In the genomic region with DNA sequence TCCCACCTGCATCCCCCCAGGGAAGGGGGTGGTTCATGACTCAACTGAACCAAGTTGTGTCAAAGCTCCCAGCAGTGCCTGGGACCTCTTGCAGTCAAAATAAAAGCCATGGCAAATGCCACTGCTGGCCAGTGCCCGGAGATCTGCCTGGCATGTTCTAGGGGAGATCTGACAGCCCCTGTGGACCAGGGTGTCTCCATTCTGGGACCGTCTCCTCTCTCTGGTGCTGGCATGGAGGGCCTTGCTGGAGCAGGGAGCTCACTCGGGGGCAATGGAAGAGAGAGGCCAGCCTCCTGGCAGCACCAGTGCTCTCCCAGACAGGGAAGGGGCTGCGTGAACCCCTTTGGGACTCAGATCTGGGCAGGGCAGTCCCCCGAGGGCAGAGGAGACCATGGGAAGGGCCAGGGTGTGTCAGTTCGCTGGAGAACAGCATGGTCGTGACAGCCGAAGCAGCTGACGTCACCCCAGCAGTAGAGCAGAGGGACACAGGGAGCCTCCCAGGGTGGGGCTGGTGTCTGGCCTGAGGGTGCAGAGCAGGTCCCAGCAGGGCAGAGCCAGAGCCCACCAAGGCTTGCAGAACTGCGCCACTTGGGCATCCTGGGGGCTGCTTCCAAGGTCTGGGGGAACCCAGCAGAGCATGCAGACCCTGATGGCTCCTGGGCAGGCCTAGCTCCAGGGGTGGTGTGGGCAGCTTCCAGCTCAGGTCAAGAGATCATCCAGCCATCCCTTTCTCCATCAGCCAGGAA, we compare ENCODE assay signal across 14 cellular contexts.
A peak's percentile ranks its signal among the peaks of the same experiment; 100 is the strongest.
DNase-seq lines count a peak whose midpoint lies in the region; ATAC-seq and TF ChIP-seq lines count a peak whose summit lies in the region.
"Had no signal": no experiment of that assay in that cellular context is flagged by ENCODE, and none has a peak within 500 bp of the region (broad histone marks: within the 10 kb centered on the region; RNA-seq: fewer than 3 reads in every experiment).

No MANE protein-coding gene starts in this region.

- no peak overlapping the region for H3K9ac ChIP-seq in colonic mucosa (ENCODE audit: low read depth in 2 of 2, low read length in 2 of 2)

- H3K36me3 ChIP-seq in left ventricle myocardium inferior (no peaks in the 10 kb centered on the region), colonic mucosa (no peaks in the 10 kb centered on the region), aorta (ENCODE audit: control insufficient read depth in 1 of 2, insufficient read depth in 2 of 2, low read length in 1 of 2) (no peaks in the 10 kb centered on the region)

- H3K4me1 ChIP-seq in left ventricle myocardium inferior (no peaks in the 10 kb centered on the region), colonic mucosa (no peaks in the 10 kb centered on the region), aorta (ENCODE audit: control insufficient read depth in 1 of 2, insufficient read depth in 2 of 2, low read length in 2 of 2) (no peaks in the 10 kb centered on the region)

- DNase-seq in Right ventricle myocardium superior = peak; percentile 33
- no peak for DNase-seq in left ventricle myocardium inferior
- peak; percentile 11 for DNase-seq in colonic mucosa
- DNase-seq in mesenteric fat pad (ENCODE audit: low spot score) = peak; percentile 86
- DNase-seq in aorta = peak; percentile 29 to 53
- DNase-seq: activated CD4-positive, CD25-positive, alpha-beta regulatory T cell; DMS53; foreskin fibroblast; NCI-H510A treated with DMSO at 0.1 percent for 48 hours had no signal

- no peaks in the 10 kb centered on the region for H3K9me3 ChIP-seq in left ventricle myocardium inferior (replicated peaks)
- H3K9me3 ChIP-seq in colonic mucosa = no peaks in the 10 kb centered on the region
- no peaks in the 10 kb centered on the region for H3K9me3 ChIP-seq in aorta (ENCODE audit: control insufficient read depth, low read length)

- H3K4me3 ChIP-seq in left ventricle myocardium inferior = no peak overlapping the region
- no peak overlapping the region for H3K4me3 ChIP-seq in colonic mucosa
- no peak overlapping the region for H3K4me3 ChIP-seq in aorta (ENCODE audit: low read length in 2 of 2)
- H3K4me3 ChIP-seq: GM12878 had no signal

- ATAC-seq in Right ventricle myocardium superior (ENCODE audit: poor library complexity) = no peak
- no peak for ATAC-seq in aorta (ENCODE audit: low FRiP score)
- no peak for ATAC-seq in HG03432 (IDR thresholded peaks at IDR 0.05; ENCODE audit: unreplicated experiment)
- ATAC-seq in HG03039 (IDR thresholded peaks at IDR 0.05; ENCODE audit: unreplicated experiment) = no peak
- ATAC-seq in stimulated activated memory B cell treated with anti-CD40 and anti-IgM and Interleukin-4, amounts not matched to agents 10 μg/mL and 1 μg/mL and 100 μg/mL, for 72 hours = no peak
- ATAC-seq: GM12878 had no signal

- no peaks in the 10 kb centered on the region for H3K27me3 Mint-ChIP-seq in stimulated activated memory B cell treated with anti-CD40 and anti-IgM and Interleukin-4, amounts not matched to agents 10 μg/mL and 1 μg/mL and 100 μg/mL, for 72 hours
- H3K27me3 Mint-ChIP-seq: activated naive CD8-positive, alpha-beta T cell had no signal

- H3K4me1 Mint-ChIP-seq in stimulated activated memory B cell treated with anti-CD40 and anti-IgM and Interleukin-4, amounts not matched to agents 10 μg/mL and 1 μg/mL and 100 μg/mL, for 72 hours = peaks cover 4% of the 10 kb centered on the region

- intact Hi-C loops in Right ventricle myocardium superior (cut with DNase I) (no loop called here), left ventricle myocardium inferior (cut with micrococcal nuclease) (no loop called here), colonic mucosa (cut with DNase I) (no loop called here), aorta (cut with DNase I) (no loop called here)

- H3K36me3 Mint-ChIP-seq in stimulated activated memory B cell treated with anti-CD40 and anti-IgM and Interleukin-4, amounts not matched to agents 10 μg/mL and 1 μg/mL and 100 μg/mL, for 72 hours = peaks cover 56% of the 10 kb centered on the region

- no peaks in the 10 kb centered on the region for H3K27me3 ChIP-seq in left ventricle myocardium inferior (ENCODE audit: low read depth)
- no peaks in the 10 kb centered on the region for H3K27me3 ChIP-seq in colonic mucosa
- H3K27me3 ChIP-seq in aorta (ENCODE audit: control insufficient read depth in 1 of 2, insufficient read depth in 2 of 2, low read length in 1 of 2) = no peaks in the 10 kb centered on the region

- H3K27ac ChIP-seq in left ventricle myocardium inferior (replicated peaks) (no peak overlapping the region), colonic mucosa (no peak overlapping the region), aorta (ENCODE audit: low read depth in 1 of 2, low read length in 2 of 2) (no peak overlapping the region)

- TF ChIP-seq CTCF in left ventricle myocardium inferior (IDR thresholded peaks at IDR 0.05; ENCODE audit: borderline replicate concordance) = no peak
- TF ChIP-seq CTCF in colonic mucosa (IDR thresholded peaks at IDR 0.05) = no peak

- H3K9me3 Mint-ChIP-seq in stimulated activated memory B cell treated with anti-CD40 and anti-IgM and Interleukin-4, amounts not matched to agents 10 μg/mL and 1 μg/mL and 100 μg/mL, for 72 hours = no peaks in the 10 kb centered on the region

- no peak overlapping the region for H3K4me3 Mint-ChIP-seq in stimulated activated memory B cell treated with anti-CD40 and anti-IgM and Interleukin-4, amounts not matched to agents 10 μg/mL and 1 μg/mL and 100 μg/mL, for 72 hours
- H3K4me3 Mint-ChIP-seq: activated naive CD8-positive, alpha-beta T cell had no signal

- 93% methylated on average over 10 of the region's 10 CpGs for WGBS in aorta, 2 donors

- no peak overlapping the region for H3K27ac Mint-ChIP-seq in stimulated activated memory B cell treated with anti-CD40 and anti-IgM and Interleukin-4, amounts not matched to agents 10 μg/mL and 1 μg/mL and 100 μg/mL, for 72 hours
- H3K27ac Mint-ChIP-seq: activated naive CD8-positive, alpha-beta T cell had no signal
